30 cellular contexts compared by ENCODE assay signal in the genomic region with DNA sequence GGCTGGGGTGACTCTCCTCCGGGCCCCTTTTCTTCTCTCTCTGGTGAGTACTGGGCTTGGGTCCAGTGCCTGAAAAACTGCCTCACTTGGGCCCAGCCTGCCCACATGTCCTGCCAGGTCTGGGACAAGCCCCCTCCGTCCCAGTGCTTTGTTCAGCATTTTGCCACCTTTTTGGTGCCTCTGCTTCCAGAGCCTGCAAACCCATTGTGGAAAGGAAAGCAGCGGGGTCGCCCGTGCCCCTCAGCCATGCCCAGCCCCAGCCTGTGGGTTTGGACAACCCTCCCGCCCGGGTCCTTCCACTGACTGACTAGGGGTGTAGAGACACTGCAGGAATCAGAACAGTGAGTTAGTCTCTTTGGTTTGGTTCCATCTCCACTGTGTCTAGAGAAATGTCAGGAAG.
"Had no signal": no experiment of that assay in that cellular context is flagged by ENCODE, and none has a peak within 500 bp of the region (broad histone marks: within the 10 kb centered on the region; RNA-seq: fewer than 3 reads in every experiment).

No MANE protein-coding gene starts in this region.

- H3K27ac Mint-ChIP-seq: activated naive CD8-positive, alpha-beta T cell treated with anti-CD3 and anti-CD28 coated beads, Interleukin-2, amount 50 U/mL, for 24 hours; activated T-helper 1 cell treated with anti-CD3 and anti-CD28 coated beads, Interleukin-12 subunit alpha, Interleukin-12 subunit beta, Interleukin-2, Interleukin-4 antibody, amounts not matched to agents 30 ng/mL and 10 ng/mL and 1 ng/mL, durations not matched to agents 14 hours and 24 hours and 36 hours; nephron progenitor cell had no signal

- H3K9me3 ChIP-seq: gastrocnemius medialis, pancreas, psoas muscle, right atrium auricular region, testis, transverse colon had no signal

- H3K36me3 ChIP-seq: gastrocnemius medialis, pancreas, right atrium auricular region, transverse colon had no signal

- ATAC-seq: activated naive CD8-positive, alpha-beta T cell treated with anti-CD3 and anti-CD28 coated beads, Interleukin-2, amount 50 U/mL, for 24 hours; gastrocnemius medialis; left colon; pancreas; psoas muscle had no signal

- H3K27ac ChIP-seq: gastrocnemius medialis, hepatocyte, pancreas, psoas muscle, right atrium auricular region, testis, transverse colon had no signal

- DNase-seq: activated CD4-positive, alpha-beta T cell treated with anti-CD3 and anti-CD28 coated beads, Interleukin-2, amount 50 U/mL, for 1 hour; activated CD4-positive, CD25-positive, alpha-beta regulatory T cell treated with anti-CD3 and anti-CD28 coated beads, Interleukin-2, amount 50 U/mL, for 72 hours; activated CD8-positive, alpha-beta memory T cell treated with anti-CD3 and anti-CD28 coated beads, Interleukin-2, amount 50 U/mL, for 4 hours; activated gamma-delta T cell; activated naive CD8-positive, alpha-beta T cell treated with anti-CD3 and anti-CD28 coated beads, Interleukin-2, amount 50 U/mL, for 24 hours; activated T-cell treated with anti-CD3 and anti-CD28 coated beads, Interleukin-2, amount 50 U/mL, for 1 hour; dermis blood vessel endothelial cell; effector CD4-positive, alpha-beta T cell; gastrocnemius medialis; glutamatergic neuron; kidney; left colon; mammary epithelial cell; nephron progenitor cell; pancreas; psoas muscle; stimulated activated CD4-positive, alpha-beta T cell treated with anti-CD3 and anti-CD28 coated beads, Interleukin-15, amount 100 ng/mL, for 24 hours; stimulated activated CD4-positive, alpha-beta T cell treated with anti-CD3 and anti-CD28 coated beads, Interleukin-2, amount 100 ng/mL, for 24 hours; stimulated activated naive CD8-positive, alpha-beta T cell treated with anti-CD3 and anti-CD28 coated beads, Interleukin-15, Interleukin-2, amounts not matched to agents 100 U/mL and 50 U/mL, for 24 hours; T-helper 2 cell; testis; transverse colon had no signal

- H3K36me3 Mint-ChIP-seq: activated naive CD4-positive, alpha-beta T cell treated with anti-CD3 and anti-CD28 coated beads, Interleukin-2, amount 50 U/mL, for 24 hours had no signal

- H3K4me1 ChIP-seq: gastrocnemius medialis, pancreas, psoas muscle, right atrium auricular region, transverse colon had no signal

- H3K4me3 ChIP-seq: gastrocnemius medialis, hepatocyte, pancreas, psoas muscle, right atrium auricular region, smooth muscle cell, testis, transverse colon had no signal

- FAIRE-seq: bronchial epithelial cell, colon, endometrium, kidney, pancreas had no signal

- H3K9me3 Mint-ChIP-seq: activated naive CD4-positive, alpha-beta T cell treated with anti-CD3 and anti-CD28 coated beads, Interleukin-2, amount 50 U/mL, for 24 hours; activated naive CD8-positive, alpha-beta T cell treated with anti-CD3 and anti-CD28 coated beads, Interleukin-2, amount 50 U/mL, for 24 hours; activated T-helper 1 cell treated with anti-CD3 and anti-CD28 coated beads, Interleukin-12 subunit alpha, Interleukin-12 subunit beta, Interleukin-2, Interleukin-4 antibody, amounts not matched to agents 30 ng/mL and 10 ng/mL and 1 ng/mL, durations not matched to agents 14 hours and 24 hours and 36 hours had no signal

- H3K4me3 Mint-ChIP-seq: activated naive CD8-positive, alpha-beta T cell treated with anti-CD3 and anti-CD28 coated beads, Interleukin-2, amount 50 U/mL, for 24 hours; activated T-helper 1 cell treated with anti-CD3 and anti-CD28 coated beads, Interleukin-12 subunit alpha, Interleukin-12 subunit beta, Interleukin-2, Interleukin-4 antibody, amounts not matched to agents 30 ng/mL and 10 ng/mL and 1 ng/mL, durations not matched to agents 14 hours and 24 hours and 36 hours; nephron progenitor cell had no signal

- H3K27me3 ChIP-seq: gastrocnemius medialis, hepatocyte, pancreas, right atrium auricular region, testis, transverse colon had no signal
